8 cellular contexts compared by ENCODE assay signal in the genomic region with DNA sequence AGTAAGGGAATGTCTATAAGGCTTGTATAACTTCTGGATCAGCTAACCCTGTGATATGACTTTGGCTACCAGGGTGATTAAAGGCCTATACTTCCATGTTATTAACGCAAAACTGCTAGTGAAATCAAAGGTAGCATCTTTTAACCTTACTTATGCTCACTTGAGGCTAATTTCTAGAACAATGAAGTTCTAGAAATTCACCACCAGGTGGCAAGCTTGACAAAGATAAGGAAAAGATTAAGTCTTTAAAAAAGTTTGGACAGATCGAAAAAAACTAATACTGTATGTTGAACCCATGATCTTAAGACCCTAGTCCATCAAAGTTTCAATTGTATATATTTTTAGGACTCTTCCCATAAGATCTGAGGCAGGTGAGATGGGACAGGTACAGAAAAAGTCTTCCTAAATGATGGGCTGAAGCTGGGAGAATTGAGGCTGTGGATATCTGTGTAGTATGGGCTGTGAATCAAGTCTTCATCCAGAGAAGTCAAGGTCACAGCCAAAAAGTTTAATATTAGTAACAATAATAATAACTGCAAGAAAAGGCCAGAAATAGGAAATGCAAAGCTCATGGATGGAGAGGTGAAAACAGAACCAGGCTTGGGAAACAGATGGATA. TPM values are rescaled to one million over a fixed set of nuclear protein-coding genes. Genes with fewer than 3 reads are reported as not detected.
A peak's percentile ranks its signal among the peaks of the same experiment; 100 is the strongest.
DNase-seq lines count a peak whose midpoint lies in the region; ATAC-seq, FAIRE-seq and TF ChIP-seq lines count a peak whose summit lies in the region.

No MANE protein-coding gene starts in this region.

- H3K27ac ChIP-seq in keratinocyte (ENCODE audit: control insufficient read depth, insufficient read depth, low read length): no peak overlapping the region

- no peaks in the 10 kb centered on the region for H3K27me3 ChIP-seq in keratinocyte (ENCODE audit: control insufficient read depth, extremely low read depth, insufficient read depth, low read length)

- H3K27ac Mint-ChIP-seq in WTC11: no peak overlapping the region

- dilution Hi-C loops in keratinocyte (cut with MboI; ENCODE audit: extremely low pct_ligation_motif_present, low sequenced_read_pairs): no loop called here

- peak; percentile 44 for ATAC-seq in WTC11
- ATAC-seq in GM19463 (IDR thresholded peaks at IDR 0.05; ENCODE audit: unreplicated experiment): no peak
- ATAC-seq in HG03521 (IDR thresholded peaks at IDR 0.05; ENCODE audit: unreplicated experiment): no peak

- H3K27me3 Mint-ChIP-seq in WTC11 (ENCODE audit: low read depth): no peaks in the 10 kb centered on the region

- no peak overlapping the region for H3K9ac ChIP-seq in keratinocyte (ENCODE audit: control insufficient read depth, extremely low read depth, insufficient read depth, low read length)

- no peak overlapping the region for H3K4me2 ChIP-seq in keratinocyte (ENCODE audit: control insufficient read depth, extremely low read depth, insufficient read depth, low read depth, low read length)

- no peak overlapping the region for H3K4me3 ChIP-seq in Jurkat, Clone E6-1 (ENCODE audit: low read length)
- no peak overlapping the region for H3K4me3 ChIP-seq in keratinocyte (ENCODE audit: control insufficient read depth in 2 of 3, extremely low read depth in 1 of 3, insufficient read depth in 2 of 3, low read depth in 1 of 3, low read length in 3 of 3)

- H3K4me3 Mint-ChIP-seq in WTC11: no peak overlapping the region

- H3K4me1 ChIP-seq in keratinocyte (ENCODE audit: control insufficient read depth, extremely low read depth, insufficient read depth, low read length): no peaks in the 10 kb centered on the region

- peak; percentile 39 for FAIRE-seq in keratinocyte (lab: Jason Lieb, UNC)

- no peak overlapping the region for H2AFZ ChIP-seq in keratinocyte (ENCODE audit: control insufficient read depth, low read length)

- no peaks in the 10 kb centered on the region for H3K9me3 ChIP-seq in keratinocyte (ENCODE audit: control insufficient read depth, low read depth, low read length)

- POLR2A ChIA-PET in WTC11 (lab: Charles Lee): interaction anchor here (0.6 kb wide), 1 partner anchor 634 kb away, joined by 3 read pairs; no protein-coding TSS in a partner anchor

- no peaks in the 10 kb centered on the region for H3K79me2 ChIP-seq in keratinocyte (ENCODE audit: control insufficient read depth, insufficient read depth, low read length)

- H3K36me3 Mint-ChIP-seq in WTC11: peaks cover 20% of the 10 kb centered on the region

- CTCF ChIA-PET in WTC11 (lab: Charles Lee): interaction anchor here (0.6 to 3.2 kb wide), 6 partner anchors 11 to 721 kb away, joined by 3 to 25 read pairs (median 4); no protein-coding TSS in a partner anchor

- H4K20me1 ChIP-seq in keratinocyte (ENCODE audit: control insufficient read depth, extremely low read depth, insufficient read depth, low read length): no peaks in the 10 kb centered on the region

- peaks cover 9% of the 10 kb centered on the region for H3K9me3 Mint-ChIP-seq in WTC11

- TF ChIP-seq CTCF in WTC11 (IDR thresholded peaks at IDR 0.05): peak; percentile 44
- peak in 2 of 3 experiments; percentile 24 to 48 for TF ChIP-seq CTCF in keratinocyte (optimal IDR thresholded peaks at IDR 0.05 in 1 of 3, IDR thresholded peaks at IDR 0.05 in 1 of 3, conservative IDR thresholded peaks at IDR 0.05 in 1 of 3; ENCODE audit: extremely low read depth in 1 of 3, insufficient read depth in 2 of 3, low read length in 3 of 3)

- no peaks in the 10 kb centered on the region for H3K4me1 Mint-ChIP-seq in WTC11

- H3K36me3 ChIP-seq in keratinocyte (ENCODE audit: control insufficient read depth in 2 of 2, extremely low read depth in 1 of 2, insufficient read depth in 2 of 2, low read length in 2 of 2): peaks cover 0 to 2% of the 10 kb centered on the region in 2 experiments

- H3K9me1 ChIP-seq in keratinocyte (ENCODE audit: control insufficient read depth, extremely low read depth, insufficient read depth, low read length): no peaks in the 10 kb centered on the region

- DNase-seq in NOMO-1 treated with DMSO at 0.1 percent for 48 hours (lab: John Stamatoyannopoulos, UW; ENCODE audit: unreplicated experiment) (peak; percentile 54), NOMO-1 treated with dmso at 0.1 percent for 144 hours (lab: John Stamatoyannopoulos, UW; ENCODE audit: unreplicated experiment) (no peak), WTC11 (ENCODE audit: low spot score) (no peak), keratinocyte (ENCODE audit: low read depth, low spot score) (no peak), HK-2 (ENCODE audit: unreplicated experiment) (no peak)
- DNase-seq in Jurkat, Clone E6-1 (ENCODE audit: low read depth, low spot score): peak; percentile 48

TF ChIP-seq in WTC11, 78 proteins besides CTCF, POLR2A, EP300 and RAD21 (continues in another document):
- TF ChIP-seq, protein P1, sequence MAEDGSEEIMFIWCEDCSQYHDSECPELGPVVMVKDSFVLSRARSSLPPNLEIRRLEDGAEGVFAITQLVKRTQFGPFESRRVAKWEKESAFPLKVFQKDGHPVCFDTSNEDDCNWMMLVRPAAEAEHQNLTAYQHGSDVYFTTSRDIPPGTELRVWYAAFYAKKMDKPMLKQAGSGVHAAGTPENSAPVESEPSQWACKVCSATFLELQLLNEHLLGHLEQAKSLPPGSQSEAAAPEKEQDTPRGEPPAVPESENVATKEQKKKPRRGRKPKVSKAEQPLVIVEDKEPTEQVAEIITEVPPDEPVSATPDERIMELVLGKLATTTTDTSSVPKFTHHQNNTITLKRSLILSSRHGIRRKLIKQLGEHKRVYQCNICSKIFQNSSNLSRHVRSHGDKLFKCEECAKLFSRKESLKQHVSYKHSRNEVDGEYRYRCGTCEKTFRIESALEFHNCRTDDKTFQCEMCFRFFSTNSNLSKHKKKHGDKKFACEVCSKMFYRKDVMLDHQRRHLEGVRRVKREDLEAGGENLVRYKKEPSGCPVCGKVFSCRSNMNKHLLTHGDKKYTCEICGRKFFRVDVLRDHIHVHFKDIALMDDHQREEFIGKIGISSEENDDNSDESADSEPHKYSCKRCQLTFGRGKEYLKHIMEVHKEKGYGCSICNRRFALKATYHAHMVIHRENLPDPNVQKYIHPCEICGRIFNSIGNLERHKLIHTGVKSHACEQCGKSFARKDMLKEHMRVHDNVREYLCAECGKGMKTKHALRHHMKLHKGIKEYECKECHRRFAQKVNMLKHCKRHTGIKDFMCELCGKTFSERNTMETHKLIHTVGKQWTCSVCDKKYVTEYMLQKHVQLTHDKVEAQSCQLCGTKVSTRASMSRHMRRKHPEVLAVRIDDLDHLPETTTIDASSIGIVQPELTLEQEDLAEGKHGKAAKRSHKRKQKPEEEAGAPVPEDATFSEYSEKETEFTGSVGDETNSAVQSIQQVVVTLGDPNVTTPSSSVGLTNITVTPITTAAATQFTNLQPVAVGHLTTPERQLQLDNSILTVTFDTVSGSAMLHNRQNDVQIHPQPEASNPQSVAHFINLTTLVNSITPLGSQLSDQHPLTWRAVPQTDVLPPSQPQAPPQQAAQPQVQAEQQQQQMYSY (CRISPR knock-in tag; IDR thresholded peaks at IDR 0.05): no peak
- TF ChIP-seq ZNF232 (CRISPR knock-in tag; IDR thresholded peaks at IDR 0.05): no peak
- TF ChIP-seq, protein P2, sequence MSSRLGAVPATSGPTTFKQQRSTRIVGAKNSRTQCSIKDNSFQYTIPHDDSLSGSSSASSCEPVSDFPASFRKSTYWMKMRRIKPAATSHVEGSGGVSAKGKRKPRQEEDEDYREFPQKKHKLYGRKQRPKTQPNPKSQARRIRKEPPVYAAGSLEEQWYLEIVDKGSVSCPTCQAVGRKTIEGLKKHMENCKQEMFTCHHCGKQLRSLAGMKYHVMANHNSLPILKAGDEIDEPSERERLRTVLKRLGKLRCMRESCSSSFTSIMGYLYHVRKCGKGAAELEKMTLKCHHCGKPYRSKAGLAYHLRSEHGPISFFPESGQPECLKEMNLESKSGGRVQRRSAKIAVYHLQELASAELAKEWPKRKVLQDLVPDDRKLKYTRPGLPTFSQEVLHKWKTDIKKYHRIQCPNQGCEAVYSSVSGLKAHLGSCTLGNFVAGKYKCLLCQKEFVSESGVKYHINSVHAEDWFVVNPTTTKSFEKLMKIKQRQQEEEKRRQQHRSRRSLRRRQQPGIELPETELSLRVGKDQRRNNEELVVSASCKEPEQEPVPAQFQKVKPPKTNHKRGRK (CRISPR knock-in tag; IDR thresholded peaks at IDR 0.05; ENCODE audit: borderline replicate concordance): no peak
- TF ChIP-seq SMAD3 (CRISPR knock-in tag; IDR thresholded peaks at IDR 0.05; ENCODE audit: borderline replicate concordance): no peak

RNA-seq across cellular contexts. Expression of a gene that starts 18.8 kb away (rescaled TPM):
- polyA plus RNA-seq in Jurkat, Clone E6-1 (2012; ENCODE audit: insufficient read depth, insufficient read length): 22.3 TPM
- total RNA-seq in WTC11 (2021): 34.6 to 37.0 TPM (median 36.2 TPM) in 3 replicates
- 24.2 to 50.6 TPM (median 30.4 TPM) in 3 replicates for polyA plus RNA-seq in keratinocyte
- polyA plus RNA-seq in keratinocyte (2011; ENCODE audit: low read depth): 6.6 TPM
- polyA plus RNA-seq in keratinocyte (2011; cell fraction: cytosol; rRNA removed): 28.1 and 57.2 TPM in 2 replicates
- 27.8 and 38.8 TPM in 2 replicates for polyA plus RNA-seq in keratinocyte (2011; cell fraction: nucleus; rRNA removed)
- polyA plus RNA-seq in keratinocyte (2012; ENCODE audit: low replicate concordance): 24.1 and 25.2 TPM in 2 replicates
- 1.9 to 28.3 TPM (median 11.5 TPM) in 3 replicates for polyA minus RNA-seq in keratinocyte
- 12.1 TPM for polyA minus RNA-seq in keratinocyte (2011; cell fraction: cytosol; rRNA and poly(A)+ RNA removed)
- 5.8 and 12.0 TPM in 2 replicates for polyA minus RNA-seq in keratinocyte (2011; cell fraction: nucleus; rRNA and poly(A)+ RNA removed)

RNA-seq across cellular contexts. Expression of a gene that starts 18.8 kb away (rescaled TPM):
- 12.2 TPM for polyA plus RNA-seq in Jurkat, Clone E6-1 (2012; ENCODE audit: insufficient read depth, insufficient read length)
- 22.0 to 25.9 TPM (median 24.0 TPM) in 3 replicates for total RNA-seq in WTC11 (2021)
- polyA plus RNA-seq in keratinocyte: 4.5 to 8.4 TPM (median 6.8 TPM) in 3 replicates
- polyA plus RNA-seq in keratinocyte (2011; ENCODE audit: low read depth): 2.8 TPM
- 3.3 and 5.3 TPM in 2 replicates for polyA plus RNA-seq in keratinocyte (2011; cell fraction: cytosol; rRNA removed)
- 6.9 and 8.3 TPM in 2 replicates for polyA plus RNA-seq in keratinocyte (2011; cell fraction: nucleus; rRNA removed)
- polyA plus RNA-seq in keratinocyte (2012; ENCODE audit: low replicate concordance): 4.3 and 6.3 TPM in 2 replicates
- polyA minus RNA-seq in keratinocyte: 3.5 to 10.2 TPM (median 5.8 TPM) in 3 replicates
- 2.5 TPM for polyA minus RNA-seq in keratinocyte (2011; cell fraction: cytosol; rRNA and poly(A)+ RNA removed)
- 3.7 and 7.1 TPM in 2 replicates for polyA minus RNA-seq in keratinocyte (2011; cell fraction: nucleus; rRNA and poly(A)+ RNA removed)

RNA-seq across cellular contexts. Expression of a gene that starts 49.0 kb away (rescaled TPM):
- 11.4 TPM for polyA plus RNA-seq in Jurkat, Clone E6-1 (2012; ENCODE audit: insufficient read depth, insufficient read length)
- total RNA-seq in WTC11 (2021): 0.18 TPM in 2 of 3 replicates, not detected in the other
- polyA plus RNA-seq in keratinocyte: 37.1 to 51.1 TPM (median 42.6 TPM) in 3 replicates
- 28.5 TPM for polyA plus RNA-seq in keratinocyte (2011; ENCODE audit: low read depth)
- polyA plus RNA-seq in keratinocyte (2011; cell fraction: cytosol; rRNA removed): 26.3 and 41.3 TPM in 2 replicates
- 40.1 and 45.9 TPM in 2 replicates for polyA plus RNA-seq in keratinocyte (2011; cell fraction: nucleus; rRNA removed)
- 11.7 and 24.9 TPM in 2 replicates for polyA plus RNA-seq in keratinocyte (2012; ENCODE audit: low replicate concordance)
- polyA minus RNA-seq in keratinocyte: 22.2 to 56.7 TPM (median 45.3 TPM) in 3 replicates
- polyA minus RNA-seq in keratinocyte (2011; cell fraction: cytosol; rRNA and poly(A)+ RNA removed): 20.9 TPM
- polyA minus RNA-seq in keratinocyte (2011; cell fraction: nucleus; rRNA and poly(A)+ RNA removed): 14.4 and 31.1 TPM in 2 replicates

Comparison
In these comparisons a context has a peak if more than half of its experiments do, and no peak if none do; other contexts are left out.
1. DNase-seq: peak in NOMO-1 treated with DMSO at 0.1 percent for 48 hours (single experiment) and Jurkat, Clone E6-1 (single experiment); none in NOMO-1 treated with dmso at 0.1 percent for 144 hours (single experiment), WTC11 (single experiment), keratinocyte (single experiment) and HK-2 (single experiment).